Comparison of ENCODE assay signal across 1 cellular context in the genomic region with DNA sequence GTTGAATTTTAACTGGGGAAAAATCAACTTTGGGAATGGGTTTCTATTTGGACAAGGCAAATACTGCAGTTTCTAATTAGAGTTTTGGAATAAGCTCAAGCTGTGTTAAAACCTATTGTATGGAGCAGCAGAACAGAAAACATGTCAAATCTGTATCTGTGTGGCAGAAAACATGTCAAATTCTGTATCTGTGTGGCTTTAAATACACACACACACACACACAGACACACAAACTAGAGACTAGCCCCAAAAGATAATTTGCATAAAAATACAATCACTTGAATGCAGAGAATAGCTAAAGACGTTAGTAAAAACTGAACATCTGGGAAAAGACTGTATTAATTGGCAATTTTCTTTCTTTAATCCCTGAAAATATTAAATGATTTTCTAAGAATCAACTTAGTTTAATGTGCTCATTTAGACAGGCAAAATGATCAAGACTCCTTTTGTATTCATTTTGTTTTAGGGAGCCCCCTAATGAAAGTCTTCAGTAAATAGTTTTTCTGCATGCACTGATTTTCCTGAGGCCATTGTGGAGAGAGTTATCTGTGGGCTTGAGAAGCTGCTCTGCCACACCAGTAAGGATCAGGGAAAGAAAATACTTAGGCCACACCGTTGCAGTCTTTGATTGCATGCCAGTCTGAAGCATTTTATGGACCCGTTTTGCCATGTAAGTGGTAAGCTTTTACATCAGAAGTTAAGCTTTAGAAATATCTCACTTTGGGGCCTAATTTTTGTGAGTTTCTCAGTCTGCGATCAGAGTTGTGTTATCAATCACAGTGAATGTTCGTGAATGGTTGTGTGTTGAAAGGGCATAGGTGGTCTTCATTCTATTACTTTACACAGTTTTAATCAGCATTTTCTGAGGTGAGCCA.
A peak's percentile ranks its signal among the peaks of the same experiment; 100 is the strongest.
TF ChIP-seq lines count a peak whose summit lies in the region.

No MANE protein-coding gene starts in this region.

TF ChIP-seq in HepG2, 621 proteins besides CTCF, POLR2A, EP300 and RAD21 (continued from another document and continues in another):
- TF ChIP-seq, protein P1, sequence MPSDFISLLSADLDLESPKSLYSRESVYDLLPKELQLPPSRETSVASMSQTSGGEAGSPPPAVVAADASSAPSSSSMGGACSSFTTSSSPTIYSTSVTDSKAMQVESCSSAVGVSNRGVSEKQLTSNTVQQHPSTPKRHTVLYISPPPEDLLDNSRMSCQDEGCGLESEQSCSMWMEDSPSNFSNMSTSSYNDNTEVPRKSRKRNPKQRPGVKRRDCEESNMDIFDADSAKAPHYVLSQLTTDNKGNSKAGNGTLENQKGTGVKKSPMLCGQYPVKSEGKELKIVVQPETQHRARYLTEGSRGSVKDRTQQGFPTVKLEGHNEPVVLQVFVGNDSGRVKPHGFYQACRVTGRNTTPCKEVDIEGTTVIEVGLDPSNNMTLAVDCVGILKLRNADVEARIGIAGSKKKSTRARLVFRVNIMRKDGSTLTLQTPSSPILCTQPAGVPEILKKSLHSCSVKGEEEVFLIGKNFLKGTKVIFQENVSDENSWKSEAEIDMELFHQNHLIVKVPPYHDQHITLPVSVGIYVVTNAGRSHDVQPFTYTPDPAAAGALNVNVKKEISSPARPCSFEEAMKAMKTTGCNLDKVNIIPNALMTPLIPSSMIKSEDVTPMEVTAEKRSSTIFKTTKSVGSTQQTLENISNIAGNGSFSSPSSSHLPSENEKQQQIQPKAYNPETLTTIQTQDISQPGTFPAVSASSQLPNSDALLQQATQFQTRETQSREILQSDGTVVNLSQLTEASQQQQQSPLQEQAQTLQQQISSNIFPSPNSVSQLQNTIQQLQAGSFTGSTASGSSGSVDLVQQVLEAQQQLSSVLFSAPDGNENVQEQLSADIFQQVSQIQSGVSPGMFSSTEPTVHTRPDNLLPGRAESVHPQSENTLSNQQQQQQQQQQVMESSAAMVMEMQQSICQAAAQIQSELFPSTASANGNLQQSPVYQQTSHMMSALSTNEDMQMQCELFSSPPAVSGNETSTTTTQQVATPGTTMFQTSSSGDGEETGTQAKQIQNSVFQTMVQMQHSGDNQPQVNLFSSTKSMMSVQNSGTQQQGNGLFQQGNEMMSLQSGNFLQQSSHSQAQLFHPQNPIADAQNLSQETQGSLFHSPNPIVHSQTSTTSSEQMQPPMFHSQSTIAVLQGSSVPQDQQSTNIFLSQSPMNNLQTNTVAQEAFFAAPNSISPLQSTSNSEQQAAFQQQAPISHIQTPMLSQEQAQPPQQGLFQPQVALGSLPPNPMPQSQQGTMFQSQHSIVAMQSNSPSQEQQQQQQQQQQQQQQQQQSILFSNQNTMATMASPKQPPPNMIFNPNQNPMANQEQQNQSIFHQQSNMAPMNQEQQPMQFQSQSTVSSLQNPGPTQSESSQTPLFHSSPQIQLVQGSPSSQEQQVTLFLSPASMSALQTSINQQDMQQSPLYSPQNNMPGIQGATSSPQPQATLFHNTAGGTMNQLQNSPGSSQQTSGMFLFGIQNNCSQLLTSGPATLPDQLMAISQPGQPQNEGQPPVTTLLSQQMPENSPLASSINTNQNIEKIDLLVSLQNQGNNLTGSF (CRISPR knock-in tag; IDR thresholded peaks at IDR 0.05) = no peak
- TF ChIP-seq, protein P2, sequence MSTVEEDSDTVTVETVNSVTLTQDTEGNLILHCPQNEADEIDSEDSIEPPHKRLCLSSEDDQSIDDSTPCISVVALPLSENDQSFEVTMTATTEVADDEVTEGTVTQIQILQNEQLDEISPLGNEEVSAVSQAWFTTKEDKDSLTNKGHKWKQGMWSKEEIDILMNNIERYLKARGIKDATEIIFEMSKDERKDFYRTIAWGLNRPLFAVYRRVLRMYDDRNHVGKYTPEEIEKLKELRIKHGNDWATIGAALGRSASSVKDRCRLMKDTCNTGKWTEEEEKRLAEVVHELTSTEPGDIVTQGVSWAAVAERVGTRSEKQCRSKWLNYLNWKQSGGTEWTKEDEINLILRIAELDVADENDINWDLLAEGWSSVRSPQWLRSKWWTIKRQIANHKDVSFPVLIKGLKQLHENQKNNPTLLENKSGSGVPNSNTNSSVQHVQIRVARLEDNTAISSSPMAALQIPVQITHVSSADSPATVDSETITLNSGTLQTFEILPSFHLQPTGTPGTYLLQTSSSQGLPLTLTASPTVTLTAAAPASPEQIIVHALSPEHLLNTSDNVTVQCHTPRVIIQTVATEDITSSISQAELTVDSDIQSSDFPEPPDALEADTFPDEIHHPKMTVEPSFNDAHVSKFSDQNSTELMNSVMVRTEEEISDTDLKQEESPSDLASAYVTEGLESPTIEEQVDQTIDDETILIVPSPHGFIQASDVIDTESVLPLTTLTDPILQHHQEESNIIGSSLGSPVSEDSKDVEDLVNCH (CRISPR knock-in tag; IDR thresholded peaks at IDR 0.05) = no peak
- TF ChIP-seq TSC22D2 (CRISPR knock-in tag; IDR thresholded peaks at IDR 0.05; ENCODE audit: borderline replicate concordance) (no peak), MAF1 (CRISPR knock-in tag; IDR thresholded peaks at IDR 0.05; ENCODE audit: borderline replicate concordance) (no peak), PHF5A (CRISPR knock-in tag; IDR thresholded peaks at IDR 0.05; ENCODE audit: low read depth, unreplicated experiment) (no peak), ZNF670 (CRISPR knock-in tag; IDR thresholded peaks at IDR 0.05; ENCODE audit: borderline replicate concordance) (no peak), NFRKB (IDR thresholded peaks at IDR 0.05) (no peak), NCOA5 (CRISPR knock-in tag; IDR thresholded peaks at IDR 0.05) (no peak), NFYB (CRISPR knock-in tag; IDR thresholded peaks at IDR 0.05) (no peak), ZFP36L1 (CRISPR knock-in tag; IDR thresholded peaks at IDR 0.05) (no peak), FOXC1 (CRISPR knock-in tag; IDR thresholded peaks at IDR 0.05; ENCODE audit: borderline replicate concordance) (no peak), AKAP8 (CRISPR knock-in tag; IDR thresholded peaks at IDR 0.05) (no peak), HNRNPUL1 (IDR thresholded peaks at IDR 0.05; ENCODE audit: low read depth, low read length) (no peak), ZNF709 (CRISPR knock-in tag; IDR thresholded peaks at IDR 0.05) (no peak), ZNF350 (CRISPR knock-in tag; IDR thresholded peaks at IDR 0.05; ENCODE audit: borderline replicate concordance, low read depth) (no peak), REXO4 (CRISPR knock-in tag; IDR thresholded peaks at IDR 0.05; ENCODE audit: borderline replicate concordance) (no peak), ZNF225 (CRISPR knock-in tag; IDR thresholded peaks at IDR 0.05) (no peak), POLR2AphosphoS2 (IDR thresholded peaks at IDR 0.05; ENCODE audit: low read depth, low read length) (peak; percentile 28; the same call in 1 of the 2 replicates), ZNF333 (CRISPR knock-in tag; IDR thresholded peaks at IDR 0.05; ENCODE audit: borderline replicate concordance) (no peak), PAWR (CRISPR knock-in tag; IDR thresholded peaks at IDR 0.05; ENCODE audit: borderline replicate concordance) (no peak), PCBP2 (optimal IDR thresholded peaks at IDR 0.05; ENCODE audit: low read depth, low read length, poor library complexity, severe bottlenecking) (no peak), FIP1L1 (IDR thresholded peaks at IDR 0.05; ENCODE audit: borderline replicate concordance, insufficient read depth, low read depth, low read length) (no peak), CEBPG (CRISPR knock-in tag; IDR thresholded peaks at IDR 0.05) (no peak), ZNF337 (CRISPR knock-in tag; IDR thresholded peaks at IDR 0.05; ENCODE audit: borderline replicate concordance, low read depth) (0 out of 2 replicates have a peak, but pooled peaks have one; percentile 38), SMAD9 (CRISPR knock-in tag; IDR thresholded peaks at IDR 0.05) (0 out of 2 replicates have a peak, but pooled peaks have one; percentile 32), RFX3 (CRISPR knock-in tag; IDR thresholded peaks at IDR 0.05) (no peak), TAF1 (CRISPR knock-in tag; IDR thresholded peaks at IDR 0.05) (0 out of 2 replicates have a peak, but pooled peaks have one; percentile 28), GATA4 (IDR thresholded peaks at IDR 0.05; ENCODE audit: borderline replicate concordance, low read depth) (no peak), ZFP90 (CRISPR knock-in tag; IDR thresholded peaks at IDR 0.05; ENCODE audit: borderline replicate concordance) (0 out of 2 replicates have a peak, but pooled peaks have one; percentile 39), ZNF264 (CRISPR knock-in tag; IDR thresholded peaks at IDR 0.05) (0 out of 2 replicates have a peak, but pooled peaks have one; percentile 42), RBFOX2 (IDR thresholded peaks at IDR 0.05; ENCODE audit: low read depth, low read length) (peak; percentile 52; the same call in 1 of the 2 replicates), MTA3 (CRISPR knock-in tag; IDR thresholded peaks at IDR 0.05) (no peak), RBM39 (IDR thresholded peaks at IDR 0.05; ENCODE audit: low read depth, low read length, poor library complexity, severe bottlenecking) (no peak), SMAD3 (CRISPR knock-in tag; IDR thresholded peaks at IDR 0.05) (no peak), MEF2D (CRISPR knock-in tag; IDR thresholded peaks at IDR 0.05) (no peak), ZSCAN22 (CRISPR knock-in tag; IDR thresholded peaks at IDR 0.05) (no peak)
- TF ChIP-seq, protein P3, sequence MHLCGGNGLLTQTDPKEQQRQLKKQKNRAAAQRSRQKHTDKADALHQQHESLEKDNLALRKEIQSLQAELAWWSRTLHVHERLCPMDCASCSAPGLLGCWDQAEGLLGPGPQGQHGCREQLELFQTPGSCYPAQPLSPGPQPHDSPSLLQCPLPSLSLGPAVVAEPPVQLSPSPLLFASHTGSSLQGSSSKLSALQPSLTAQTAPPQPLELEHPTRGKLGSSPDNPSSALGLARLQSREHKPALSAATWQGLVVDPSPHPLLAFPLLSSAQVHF (CRISPR knock-in tag; IDR thresholded peaks at IDR 0.05) = no peak
- TF ChIP-seq, protein P4, sequence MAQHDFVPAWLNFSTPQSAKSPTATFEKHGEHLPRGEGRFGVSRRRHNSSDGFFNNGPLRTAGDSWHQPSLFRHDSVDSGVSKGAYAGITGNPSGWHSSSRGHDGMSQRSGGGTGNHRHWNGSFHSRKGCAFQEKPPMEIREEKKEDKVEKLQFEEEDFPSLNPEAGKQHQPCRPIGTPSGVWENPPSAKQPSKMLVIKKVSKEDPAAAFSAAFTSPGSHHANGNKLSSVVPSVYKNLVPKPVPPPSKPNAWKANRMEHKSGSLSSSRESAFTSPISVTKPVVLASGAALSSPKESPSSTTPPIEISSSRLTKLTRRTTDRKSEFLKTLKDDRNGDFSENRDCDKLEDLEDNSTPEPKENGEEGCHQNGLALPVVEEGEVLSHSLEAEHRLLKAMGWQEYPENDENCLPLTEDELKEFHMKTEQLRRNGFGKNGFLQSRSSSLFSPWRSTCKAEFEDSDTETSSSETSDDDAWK (CRISPR knock-in tag; IDR thresholded peaks at IDR 0.05) = no peak
- TF ChIP-seq, protein P5, sequence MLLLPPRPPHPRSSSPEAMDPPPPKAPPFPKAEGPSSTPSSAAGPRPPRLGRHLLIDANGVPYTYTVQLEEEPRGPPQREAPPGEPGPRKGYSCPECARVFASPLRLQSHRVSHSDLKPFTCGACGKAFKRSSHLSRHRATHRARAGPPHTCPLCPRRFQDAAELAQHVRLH (CRISPR knock-in tag; IDR thresholded peaks at IDR 0.05; ENCODE audit: borderline replicate concordance, low read depth) = no peak
- TF ChIP-seq, protein P6, sequence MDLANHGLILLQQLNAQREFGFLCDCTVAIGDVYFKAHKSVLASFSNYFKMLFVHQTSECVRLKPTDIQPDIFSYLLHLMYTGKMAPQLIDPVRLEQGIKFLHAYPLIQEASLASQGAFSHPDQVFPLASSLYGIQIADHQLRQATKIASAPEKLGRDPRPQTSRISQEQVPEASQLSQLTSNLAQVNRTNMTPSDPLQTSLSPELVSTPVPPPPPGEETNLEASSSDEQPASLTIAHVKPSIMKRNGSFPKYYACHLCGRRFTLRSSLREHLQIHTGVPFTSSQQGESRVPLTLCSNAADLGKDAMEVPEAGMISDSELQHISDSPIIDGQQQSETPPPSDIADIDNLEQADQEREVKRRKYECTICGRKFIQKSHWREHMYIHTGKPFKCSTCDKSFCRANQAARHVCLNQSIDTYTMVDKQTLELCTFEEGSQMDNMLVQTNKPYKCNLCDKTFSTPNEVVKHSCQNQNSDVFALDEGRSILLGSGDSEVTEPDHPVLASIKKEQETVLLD (CRISPR knock-in tag; IDR thresholded peaks at IDR 0.05; ENCODE audit: low read depth) = no peak
- TF ChIP-seq, protein P7, sequence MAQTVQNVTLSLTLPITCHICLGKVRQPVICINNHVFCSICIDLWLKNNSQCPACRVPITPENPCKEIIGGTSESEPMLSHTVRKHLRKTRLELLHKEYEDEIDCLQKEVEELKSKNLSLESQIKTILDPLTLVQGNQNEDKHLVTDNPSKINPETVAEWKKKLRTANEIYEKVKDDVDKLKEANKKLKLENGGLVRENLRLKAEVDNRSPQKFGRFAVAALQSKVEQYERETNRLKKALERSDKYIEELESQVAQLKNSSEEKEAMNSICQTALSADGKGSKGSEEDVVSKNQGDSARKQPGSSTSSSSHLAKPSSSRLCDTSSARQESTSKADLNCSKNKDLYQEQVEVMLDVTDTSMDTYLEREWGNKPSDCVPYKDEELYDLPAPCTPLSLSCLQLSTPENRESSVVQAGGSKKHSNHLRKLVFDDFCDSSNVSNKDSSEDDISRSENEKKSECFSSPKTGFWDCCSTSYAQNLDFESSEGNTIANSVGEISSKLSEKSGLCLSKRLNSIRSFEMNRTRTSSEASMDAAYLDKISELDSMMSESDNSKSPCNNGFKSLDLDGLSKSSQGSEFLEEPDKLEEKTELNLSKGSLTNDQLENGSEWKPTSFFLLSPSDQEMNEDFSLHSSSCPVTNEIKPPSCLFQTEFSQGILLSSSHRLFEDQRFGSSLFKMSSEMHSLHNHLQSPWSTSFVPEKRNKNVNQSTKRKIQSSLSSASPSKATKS (CRISPR knock-in tag; IDR thresholded peaks at IDR 0.05) = no peak
- TF ChIP-seq, protein P8, sequence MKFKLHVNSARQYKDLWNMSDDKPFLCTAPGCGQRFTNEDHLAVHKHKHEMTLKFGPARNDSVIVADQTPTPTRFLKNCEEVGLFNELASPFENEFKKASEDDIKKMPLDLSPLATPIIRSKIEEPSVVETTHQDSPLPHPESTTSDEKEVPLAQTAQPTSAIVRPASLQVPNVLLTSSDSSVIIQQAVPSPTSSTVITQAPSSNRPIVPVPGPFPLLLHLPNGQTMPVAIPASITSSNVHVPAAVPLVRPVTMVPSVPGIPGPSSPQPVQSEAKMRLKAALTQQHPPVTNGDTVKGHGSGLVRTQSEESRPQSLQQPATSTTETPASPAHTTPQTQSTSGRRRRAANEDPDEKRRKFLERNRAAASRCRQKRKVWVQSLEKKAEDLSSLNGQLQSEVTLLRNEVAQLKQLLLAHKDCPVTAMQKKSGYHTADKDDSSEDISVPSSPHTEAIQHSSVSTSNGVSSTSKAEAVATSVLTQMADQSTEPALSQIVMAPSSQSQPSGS (CRISPR knock-in tag; IDR thresholded peaks at IDR 0.05) = no peak
- TF ChIP-seq, protein P9, sequence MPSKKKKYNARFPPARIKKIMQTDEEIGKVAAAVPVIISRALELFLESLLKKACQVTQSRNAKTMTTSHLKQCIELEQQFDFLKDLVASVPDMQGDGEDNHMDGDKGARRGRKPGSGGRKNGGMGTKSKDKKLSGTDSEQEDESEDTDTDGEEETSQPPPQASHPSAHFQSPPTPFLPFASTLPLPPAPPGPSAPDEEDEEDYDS (CRISPR knock-in tag; IDR thresholded peaks at IDR 0.05) = no peak
- TF ChIP-seq, protein P10, sequence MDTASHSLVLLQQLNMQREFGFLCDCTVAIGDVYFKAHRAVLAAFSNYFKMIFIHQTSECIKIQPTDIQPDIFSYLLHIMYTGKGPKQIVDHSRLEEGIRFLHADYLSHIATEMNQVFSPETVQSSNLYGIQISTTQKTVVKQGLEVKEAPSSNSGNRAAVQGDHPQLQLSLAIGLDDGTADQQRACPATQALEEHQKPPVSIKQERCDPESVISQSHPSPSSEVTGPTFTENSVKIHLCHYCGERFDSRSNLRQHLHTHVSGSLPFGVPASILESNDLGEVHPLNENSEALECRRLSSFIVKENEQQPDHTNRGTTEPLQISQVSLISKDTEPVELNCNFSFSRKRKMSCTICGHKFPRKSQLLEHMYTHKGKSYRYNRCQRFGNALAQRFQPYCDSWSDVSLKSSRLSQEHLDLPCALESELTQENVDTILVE (CRISPR knock-in tag; IDR thresholded peaks at IDR 0.05) = no peak
